ENCODE assay signal across 8 cellular contexts in the genomic region with DNA sequence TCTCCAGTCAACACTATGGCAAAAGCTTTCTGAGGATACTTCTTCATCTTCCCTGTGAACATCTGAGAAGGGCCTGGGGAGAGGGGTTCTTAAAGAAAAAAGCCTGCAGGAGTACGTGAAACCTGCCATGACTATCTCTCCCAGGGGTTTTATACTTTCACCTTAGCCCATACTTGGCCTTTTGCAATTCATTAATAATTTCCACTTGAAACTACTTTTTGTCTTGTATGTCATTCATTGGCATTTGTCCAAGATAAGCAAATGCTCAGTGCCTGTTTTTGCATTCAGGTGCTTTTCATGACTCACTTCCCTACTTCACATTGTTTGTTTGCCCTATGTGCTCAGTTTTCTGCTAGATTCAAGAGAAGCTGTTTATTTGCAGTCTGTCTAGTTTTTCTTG.
A peak's percentile ranks its signal among the peaks of the same experiment; 100 is the strongest.
DNase-seq lines count a peak whose midpoint lies in the region; ATAC-seq, FAIRE-seq and TF ChIP-seq lines count a peak whose summit lies in the region.

No MANE protein-coding gene starts in this region.

- intact Hi-C loops in stomach (cut with DNase I; ENCODE audit: low total_unique reads), result no loop called here

- TF ChIP-seq POLR2A in stomach (IDR thresholded peaks at IDR 0.05), result no peak

- ATAC-seq in GM21447 (IDR thresholded peaks at IDR 0.05; ENCODE audit: unreplicated experiment) (peak; percentile 79), RWPE2 (ENCODE audit: low read depth) (peak; percentile 88), lung (ENCODE audit: insufficient read depth, low FRiP score) (peak; percentile 47)

- DNase-seq in DMS53 (lab: John Stamatoyannopoulos, UW) (peak; percentile 97), HPDE6-E6E7 (ENCODE audit: extremely low spot score) (peak; percentile 69), RWPE2 (ENCODE audit: low spot score) (no peak), lung (ENCODE audit: low spot score) (no peak), stomach (no peak), frontal cortex (ENCODE audit: low spot score in 2 of 2) (no peak)
- DNase-seq in activated CD4-positive, alpha-beta T cell treated with anti-CD3 and anti-CD28 coated beads, Interleukin-2, amount 50 U/mL, for 4 hours, result no peak

- H3K36me3 ChIP-seq in RWPE2 (ENCODE audit: low read depth) (no peaks in the 10 kb centered on the region), lung (ENCODE audit: control insufficient read depth in 2 of 2, insufficient read depth in 2 of 2, low read length in 2 of 2) (no peaks in the 10 kb centered on the region), stomach (no peaks in the 10 kb centered on the region)

- H3K27me3 ChIP-seq in RWPE2 (ENCODE audit: insufficient read depth, poor library complexity, severe bottlenecking) (no peaks in the 10 kb centered on the region), lung (ENCODE audit: control insufficient read depth, insufficient read depth) (no peaks in the 10 kb centered on the region), stomach (no peaks in the 10 kb centered on the region)

- peaks cover 4% of the 10 kb centered on the region for H3K9me3 ChIP-seq in RWPE2 (ENCODE audit: severe bottlenecking)
- no peaks in the 10 kb centered on the region for H3K9me3 ChIP-seq in lung (ENCODE audit: control insufficient read depth in 2 of 2, insufficient read depth in 1 of 2, low read length in 1 of 2)
- peaks cover 0 to 11% (median 3%) of the 10 kb centered on the region in 4 donors for H3K9me3 ChIP-seq in stomach

- H3K4me3 ChIP-seq in RWPE2 (ENCODE audit: severe bottlenecking) (no peak overlapping the region), lung (no peak overlapping the region), stomach (no peak overlapping the region)

- TF ChIP-seq CTCF in RWPE2 (IDR thresholded peaks at IDR 0.05; ENCODE audit: poor library complexity, severe bottlenecking) (no peak), lung (IDR thresholded peaks at IDR 0.05; ENCODE audit: control extremely low read depth, extremely low read depth) (no peak), stomach (IDR thresholded peaks at IDR 0.05) (no peak)

- TF ChIP-seq EP300 in stomach (IDR thresholded peaks at IDR 0.05), result no peak

- H3K4me1 ChIP-seq in RWPE2 (ENCODE audit: insufficient read depth, poor library complexity, severe bottlenecking), result peaks cover 23% of the 10 kb centered on the region
- H3K4me1 ChIP-seq in lung (ENCODE audit: control insufficient read depth in 2 of 2, insufficient read depth in 2 of 2, low read length in 2 of 2), result peaks cover 0 to 9% of the 10 kb centered on the region in 2 donors
- no peaks in the 10 kb centered on the region for H3K4me1 ChIP-seq in stomach

- 64 to 79% methylated on average over 1 of the region's 1 CpG for WGBS in lung, 2 donors
- 39 to 70% (median 54%) methylated on average over 1 of the region's 1 CpG for WGBS in stomach, 5 donors

- no peak for FAIRE-seq in frontal cortex (lab: Jason Lieb, UNC)

- H3K27ac ChIP-seq in RWPE2 (ENCODE audit: poor library complexity, severe bottlenecking) (peak overlapping the region; percentile 62), lung (ENCODE audit: low read depth in 1 of 2, low read length in 1 of 2) (peak overlapping the region in 1 of 2 donors; percentile 45), stomach (no peak overlapping the region)

Comparison
In these comparisons a context has a peak if more than half of its experiments do, and no peak if none do; other contexts are left out.
1. DNase-seq: peak in DMS53 (single experiment) and HPDE6-E6E7 (single experiment); none in RWPE2 (single experiment), lung (single experiment), activated CD4-positive, alpha-beta T cell treated with anti-CD3 and anti-CD28 coated beads, Interleukin-2, amount 50 U/mL, for 4 hours (0 of 2), stomach (single experiment) and frontal cortex (0 of 2).
2. Peak in every context shown above with its lines, with median percentiles within 50 percentile points of each other: ATAC-seq.